Comparison of ENCODE assay signal across 1 cellular context in genomic region chr9:69131682-69132081, GRCh38.
A peak's percentile ranks its signal among the peaks of the same experiment; 100 is the strongest.
TF ChIP-seq lines count a peak whose summit lies in the region.

No MANE protein-coding gene starts in this region.

TF ChIP-seq in HepG2, 621 proteins besides CTCF, POLR2A, EP300 and RAD21 (continued from another document and continues in another):
- TF ChIP-seq TFAP4 (IDR thresholded peaks at IDR 0.05; ENCODE audit: borderline replicate concordance, low read depth) (no peak; the same call in 1 of the 2 replicates), ZNF562 (CRISPR knock-in tag; IDR thresholded peaks at IDR 0.05; ENCODE audit: borderline replicate concordance) (no peak), NR2F6 (IDR thresholded peaks at IDR 0.05) (peak; percentile 32; the same call in 1 of the 2 replicates), NR2F6 (CRISPR knock-in tag; IDR thresholded peaks at IDR 0.05) (no peak), ZNF782 (CRISPR knock-in tag; IDR thresholded peaks at IDR 0.05; ENCODE audit: borderline replicate concordance) (no peak), GMEB2 (CRISPR knock-in tag; IDR thresholded peaks at IDR 0.05; ENCODE audit: low read depth) (no peak), ZNF264 (CRISPR knock-in tag; IDR thresholded peaks at IDR 0.05) (no peak), KDM4B (CRISPR knock-in tag; IDR thresholded peaks at IDR 0.05) (no peak), ZNF414 (CRISPR knock-in tag; IDR thresholded peaks at IDR 0.05) (no peak), RARA (CRISPR knock-in tag; IDR thresholded peaks at IDR 0.05) (no peak), SP5 (CRISPR knock-in tag; IDR thresholded peaks at IDR 0.05; ENCODE audit: borderline replicate concordance, low read depth) (peak; percentile 37; the same call in 1 of the 2 replicates), ZNF503 (CRISPR knock-in tag; IDR thresholded peaks at IDR 0.05) (no peak), ZNF513 (CRISPR knock-in tag; conservative IDR thresholded peaks at IDR 0.05) (no peak), ZNF619 (CRISPR knock-in tag; IDR thresholded peaks at IDR 0.05) (no peak), ZNF33A (CRISPR knock-in tag; IDR thresholded peaks at IDR 0.05; ENCODE audit: borderline replicate concordance) (no peak), RFXAP (CRISPR knock-in tag; IDR thresholded peaks at IDR 0.05; ENCODE audit: borderline replicate concordance) (no peak), ZNF44 (CRISPR knock-in tag; IDR thresholded peaks at IDR 0.05) (no peak), ZNF878 (CRISPR knock-in tag; IDR thresholded peaks at IDR 0.05) (no peak), EED (CRISPR knock-in tag; IDR thresholded peaks at IDR 0.05) (no peak), IRF1 (CRISPR knock-in tag; IDR thresholded peaks at IDR 0.05; ENCODE audit: low read depth) (no peak), KMT2A (CRISPR knock-in tag; IDR thresholded peaks at IDR 0.05) (peak; percentile 51; the same call in 1 of the 2 replicates), DR1 (CRISPR knock-in tag; IDR thresholded peaks at IDR 0.05) (no peak), ZSCAN21 (CRISPR knock-in tag; IDR thresholded peaks at IDR 0.05; ENCODE audit: borderline replicate concordance) (0 out of 2 replicates have a peak, but pooled peaks have one; percentile 72), BATF2 (CRISPR knock-in tag; IDR thresholded peaks at IDR 0.05) (no peak), SRY (CRISPR knock-in tag; IDR thresholded peaks at IDR 0.05) (no peak), MYPOP (CRISPR knock-in tag; IDR thresholded peaks at IDR 0.05) (no peak), JUN (CRISPR knock-in tag; IDR thresholded peaks at IDR 0.05) (no peak), ETV6 (CRISPR knock-in tag; conservative IDR thresholded peaks at IDR 0.05) (no peak), ATF6 (CRISPR knock-in tag; conservative IDR thresholded peaks at IDR 0.05) (no peak), ZSCAN5A (CRISPR knock-in tag; IDR thresholded peaks at IDR 0.05; ENCODE audit: borderline replicate concordance) (no peak), ATF7 (IDR thresholded peaks at IDR 0.05) (no peak), ATF7 (CRISPR knock-in tag; IDR thresholded peaks at IDR 0.05) (no peak), BCL3 (CRISPR knock-in tag; IDR thresholded peaks at IDR 0.05) (no peak), TFDP2 (CRISPR knock-in tag; IDR thresholded peaks at IDR 0.05) (no peak), HNRNPL (IDR thresholded peaks at IDR 0.05; ENCODE audit: low read depth, low read length) (no peak), ZBTB20 (CRISPR knock-in tag; IDR thresholded peaks at IDR 0.05; ENCODE audit: borderline replicate concordance, low read depth) (no peak), RFX3 (CRISPR knock-in tag; IDR thresholded peaks at IDR 0.05) (no peak), ZBED4 (CRISPR knock-in tag; IDR thresholded peaks at IDR 0.05; ENCODE audit: borderline replicate concordance) (no peak), NFIB (CRISPR knock-in tag; IDR thresholded peaks at IDR 0.05; ENCODE audit: borderline replicate concordance) (no peak), ZNF17 (CRISPR knock-in tag; IDR thresholded peaks at IDR 0.05) (no peak), RAD51 (IDR thresholded peaks at IDR 0.05; ENCODE audit: borderline replicate concordance) (no peak), GZF1 (CRISPR knock-in tag; IDR thresholded peaks at IDR 0.05) (no peak), ZNF569 (CRISPR knock-in tag; IDR thresholded peaks at IDR 0.05; ENCODE audit: borderline replicate concordance) (no peak), ISX (CRISPR knock-in tag; conservative IDR thresholded peaks at IDR 0.05) (no peak)
